ENCODE assay signal across 16 cellular contexts in the genomic region with DNA sequence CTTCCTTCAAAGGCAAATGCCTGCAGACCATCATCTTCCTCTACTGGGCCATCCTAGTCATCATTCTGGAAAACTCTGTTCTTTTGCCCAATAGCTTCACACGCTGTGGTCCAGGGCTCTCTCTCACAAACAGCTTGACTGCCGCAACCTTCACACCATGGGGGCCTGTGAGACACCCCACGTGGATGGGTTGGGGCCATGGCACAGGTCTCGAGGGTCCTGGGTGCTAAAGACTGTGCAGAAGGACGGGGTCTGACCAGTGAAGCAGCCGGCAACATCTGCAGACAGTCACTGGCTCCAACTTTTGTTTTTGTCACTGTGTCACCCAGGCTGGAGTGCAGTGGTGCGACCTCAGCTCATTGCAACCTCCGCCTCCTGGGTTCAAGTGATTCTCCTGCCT. TPM values are rescaled to one million over a fixed set of nuclear protein-coding genes. Genes with fewer than 3 reads are reported as not detected.
DNase-seq lines count a peak whose midpoint lies in the region; ATAC-seq and TF ChIP-seq lines count a peak whose summit lies in the region.
"Had no signal": no experiment of that assay in that cellular context is flagged by ENCODE, and none has a peak within 500 bp of the region (broad histone marks: within the 10 kb centered on the region; RNA-seq: fewer than 3 reads in every experiment).

No MANE protein-coding gene starts in this region.

- no peak overlapping the region for H2BK5ac ChIP-seq in IMR-90 (ENCODE audit: low read depth, low read length, poor library complexity, severe bottlenecking)

- H3K4me1 ChIP-seq in IMR-90 (ENCODE audit: control insufficient read depth, insufficient read depth, low read length), result peaks cover 2% of the 10 kb centered on the region
- H3K4me1 ChIP-seq in mucosa of descending colon (ENCODE audit: low read depth), result no peaks in the 10 kb centered on the region
- H3K4me1 ChIP-seq in transverse colon, result no peaks in the 10 kb centered on the region

- no peak overlapping the region for H3K4ac ChIP-seq in IMR-90 (ENCODE audit: low read depth, low read length)

- no peak overlapping the region for H3K4me2 ChIP-seq in IMR-90 (ENCODE audit: low read depth, low read length)

- H2BK15ac ChIP-seq in IMR-90 (ENCODE audit: low read depth, low read length), result no peak overlapping the region

- H3K79me1 ChIP-seq in IMR-90 (ENCODE audit: low read depth in 1 of 2, low read length in 2 of 2), result peaks cover 0 to 3% of the 10 kb centered on the region in 2 experiments; a peak in 1 of 4 replicates

- no peak overlapping the region for H3K56ac ChIP-seq in IMR-90 (ENCODE audit: extremely low read depth, insufficient read depth, low read length)

- no peak overlapping the region for H3K18ac ChIP-seq in IMR-90 (ENCODE audit: low read depth, low read length)

- BruUV-seq in IMR-90 (replicated peaks; lab: Mats Ljungman, UMichigan), result no TSS peak

- H3K9me3 ChIP-seq in IMR-90 (ENCODE audit: control insufficient read depth, insufficient read depth, low read length) (no peaks in the 10 kb centered on the region), mucosa of descending colon (no peaks in the 10 kb centered on the region), transverse colon (no peaks in the 10 kb centered on the region)
- H3K9me3 ChIP-seq: BE2C; BLaER1 treated with 17β-estradiol and CSF1 and Interleukin-3, amounts not matched to agents 10 nM and 100 nM; Caco-2 had no signal

- H4K20me1 ChIP-seq in IMR-90 (ENCODE audit: insufficient read depth, low read length), result no peaks in the 10 kb centered on the region

- H4K5ac ChIP-seq in IMR-90 (ENCODE audit: low read depth, low read length), result no peak overlapping the region

- H4K8ac ChIP-seq in IMR-90 (ENCODE audit: low read depth in 2 of 2, low read length in 2 of 2), result no peak overlapping the region

- intact Hi-C loops in IMR-90 (cut with micrococcal nuclease) (no loop called here), mucosa of descending colon (cut with DNase I, micrococcal nuclease) (no loop called here), transverse colon (cut with DNase I; ENCODE audit: low total_unique reads) (no loop called here)

- no peak for TF ChIP-seq RAD21 in IMR-90 (IDR thresholded peaks at IDR 0.05; ENCODE audit: low read length)

- H3K27ac ChIP-seq in IMR-90 (ENCODE audit: insufficient read depth, low read length) (no peak overlapping the region), transverse colon (no peak overlapping the region)
- H3K27ac ChIP-seq: C4-2B had no signal

- no peak overlapping the region for H2BK20ac ChIP-seq in IMR-90 (ENCODE audit: low read depth, low read length)

- H4K91ac ChIP-seq in IMR-90 (ENCODE audit: insufficient read depth, low read depth, low read length), result no peak overlapping the region

- H2AK9ac ChIP-seq in IMR-90 (replicated peaks; ENCODE audit: low read depth, low read length, poor library complexity), result no peak overlapping the region

- H3K27me3 ChIP-seq in IMR-90 (ENCODE audit: control insufficient read depth, insufficient read depth, low read length), result no peaks in the 10 kb centered on the region
- H3K27me3 ChIP-seq in transverse colon, result no peaks in the 10 kb centered on the region
- H3K27me3 ChIP-seq: BE2C; BLaER1 treated with 17β-estradiol and CSF1 and Interleukin-3, amounts not matched to agents 10 nM and 100 nM had no signal

- H2AFZ ChIP-seq in IMR-90 (replicated peaks; ENCODE audit: low read length, poor library complexity), result peak overlapping the region; percentile 32

- H3K4me3 ChIP-seq in IMR-90 (ENCODE audit: insufficient read depth, low read depth, low read length) (no peak overlapping the region), mucosa of descending colon (no peak overlapping the region), transverse colon (no peak overlapping the region)
- H3K4me3 ChIP-seq: BLaER1 treated with 17β-estradiol and CSF1 and Interleukin-3, amounts not matched to agents 10 nM and 100 nM had no signal

- H2BK120ac ChIP-seq in IMR-90 (ENCODE audit: low read depth, low read length), result no peak overlapping the region

- TF ChIP-seq EP300 in transverse colon (IDR thresholded peaks at IDR 0.05; ENCODE audit: low read depth), result no peak

- TF ChIP-seq POLR2A in IMR-90 (IDR thresholded peaks at IDR 0.05; ENCODE audit: low read depth, low read length) (no peak), transverse colon (IDR thresholded peaks at IDR 0.05) (no peak)

- CTCF ChIA-PET in IMR-90 (lab: Yijun Ruan, JAX), result no interaction called here

- peaks cover 6% of the 10 kb centered on the region; the same call in 1 of the 2 replicates for H3K9me1 ChIP-seq in IMR-90 (ENCODE audit: insufficient read depth, low read length)

- no peak for TF ChIP-seq CTCF in IMR-90 (conservative IDR thresholded peaks at IDR 0.05; ENCODE audit: low read depth, low read length)
- TF ChIP-seq CTCF in mucosa of descending colon (IDR thresholded peaks at IDR 0.05), result no peak
- TF ChIP-seq CTCF in transverse colon (IDR thresholded peaks at IDR 0.05), result no peak

- no peak overlapping the region for H3K23ac ChIP-seq in IMR-90 (ENCODE audit: low read depth, low read length)

- dilution Hi-C loops in IMR-90 (cut with HindIII; ENCODE audit: low sequenced_read_pairs, unreplicated experiment), result no loop called here

- H3K9ac ChIP-seq in IMR-90 (ENCODE audit: low read depth, low read length), result no peak overlapping the region
- H3K9ac ChIP-seq: BLaER1 treated with 17β-estradiol and CSF1 and Interleukin-3, amounts not matched to agents 10 nM and 100 nM had no signal

- H3K36me3 ChIP-seq in IMR-90 (ENCODE audit: control insufficient read depth, insufficient read depth, low read length) (peaks cover 14% of the 10 kb centered on the region), mucosa of descending colon (ENCODE audit: low read depth) (peaks cover 5% of the 10 kb centered on the region), transverse colon (peaks cover 0 to 29% (median 0%) of the 10 kb centered on the region in 4 donors)
- H3K36me3 ChIP-seq: BE2C had no signal

- in situ Hi-C loops in IMR-90 (cut with MboI; ENCODE audit: low sequenced_read_pairs), result loop anchor here (25.0 kb wide), 1 partner anchor 428 kb away; no protein-coding TSS in a partner anchor
- in situ Hi-C loops in transverse colon (cut with MboI; ENCODE audit: low pct_ligation_motif_present in 1 of 4, low pct_unique_long_range_greater_than_20kb in 1 of 4, low sequenced_read_pairs in 3 of 4), result no loop called here

- POLR2A ChIA-PET in IMR-90 (lab: Charles Lee; ENCODE audit: unreplicated experiment), result no interaction called here

- no peak overlapping the region for H2AK5ac ChIP-seq in IMR-90 (ENCODE audit: low read depth, low read length)

- no peak for DNase-seq in IMR-90
- DNase-seq in mucosa of descending colon, result peak in 2 of 3 donors; percentile 12 to 22
- no peak for DNase-seq in NCI-H2196 (lab: John Stamatoyannopoulos, UW; ENCODE audit: unreplicated experiment)
- no peak for DNase-seq in transverse colon
- DNase-seq: 8988T; ACHN; BE2C; Caco-2; Calu3; CD4-positive, alpha-beta T cell; CD8-positive, alpha-beta T cell; DMS79 treated with DMSO at 0.1 percent for 48 hours; GF-D8 had no signal

- H3K14ac ChIP-seq in IMR-90 (replicated peaks; ENCODE audit: low read depth, low read length), result no peak overlapping the region

- WGBS in IMR-90 (ENCODE audit: extremely low coverage in 2 of 2, insufficient read length in 1 of 2), 2 experiments, result 100% methylated on average over 6 of the region's 8 CpGs; no CpG with 5 or more reads in 1 of the 2 experiments
- 94% methylated on average over 8 of the region's 8 CpGs; no CpG with 5 or more reads in 1 of the 2 donors for WGBS in transverse colon (ENCODE audit: low coverage in 1 of 2), 2 donors

- ATAC-seq in IMR-90 (ENCODE audit: low read depth) (no peak), mucosa of descending colon (no peak), HG02571 (IDR thresholded peaks at IDR 0.05; ENCODE audit: unreplicated experiment) (no peak)
- ATAC-seq: CD8-positive, alpha-beta T cell had no signal

TF ChIP-seq in IMR-90, 13 proteins besides CTCF, POLR2A, EP300 and RAD21:
- TF ChIP-seq NFE2L2 (IDR thresholded peaks at IDR 0.05; ENCODE audit: low read depth, low read length), result no peak
- TF ChIP-seq, protein P1, sequence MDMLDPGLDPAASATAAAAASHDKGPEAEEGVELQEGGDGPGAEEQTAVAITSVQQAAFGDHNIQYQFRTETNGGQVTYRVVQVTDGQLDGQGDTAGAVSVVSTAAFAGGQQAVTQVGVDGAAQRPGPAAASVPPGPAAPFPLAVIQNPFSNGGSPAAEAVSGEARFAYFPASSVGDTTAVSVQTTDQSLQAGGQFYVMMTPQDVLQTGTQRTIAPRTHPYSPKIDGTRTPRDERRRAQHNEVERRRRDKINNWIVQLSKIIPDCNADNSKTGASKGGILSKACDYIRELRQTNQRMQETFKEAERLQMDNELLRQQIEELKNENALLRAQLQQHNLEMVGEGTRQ (IDR thresholded peaks at IDR 0.05; ENCODE audit: low read depth, low read length), result no peak
TF ChIP-seq in IMR-90: peak in this region for 0.

RNA-seq across cellular contexts. Expression of a gene that starts 28.1 kb away (rescaled TPM):
- total RNA-seq in IMR-90 (2012; rRNA removed) (24.7 and 30.6 TPM in 2 replicates), mucosa of descending colon (100 to 1,000 TPM; 186 to 205 (median 202) TPM), transverse colon (10 to 100 TPM in 3 of 4 donors, 1 to 10 TPM in 1; 9.8 to 87.5 (median 51.5) TPM)
- polyA plus RNA-seq in IMR-90 (2012; rRNA removed), result 68.3 and 91.3 TPM in 2 replicates
- 81.9 and 90.8 TPM in 2 replicates for polyA plus RNA-seq in IMR-90 (2012; cell fraction: cytosol; rRNA removed)
- 23.2 and 48.0 TPM in 2 replicates for polyA plus RNA-seq in IMR-90 (2012; cell fraction: nucleus; rRNA removed; ENCODE audit: low replicate concordance)

RNA-seq across cellular contexts. Expression of a gene that starts 57.5 kb away (rescaled TPM):
- total RNA-seq in IMR-90 (2012; rRNA removed), result 6.9 and 14.7 TPM in 2 replicates
- polyA plus RNA-seq in IMR-90 (2012; rRNA removed), result 10.6 and 11.5 TPM in 2 replicates
- 6.5 and 9.9 TPM in 2 replicates for polyA plus RNA-seq in IMR-90 (2012; cell fraction: cytosol; rRNA removed)
- 18.6 and 48.0 TPM in 2 replicates for polyA plus RNA-seq in IMR-90 (2012; cell fraction: nucleus; rRNA removed; ENCODE audit: low replicate concordance)
- 10 to 100 TPM; 37.0 to 50.5 (median 45.5) TPM for total RNA-seq in mucosa of descending colon
- total RNA-seq in transverse colon, result 10 to 100 TPM; 23.1 to 43.0 (median 28.8) TPM

Comparison
In these comparisons a context has a peak if more than half of its experiments do, and no peak if none do; other contexts are left out.
1. DNase-seq: peak in mucosa of descending colon (2 of 3); none in IMR-90 (single experiment), NCI-H2196 (single experiment) and transverse colon (single experiment).